9 cellular contexts compared by ENCODE assay signal in the genomic region with DNA sequence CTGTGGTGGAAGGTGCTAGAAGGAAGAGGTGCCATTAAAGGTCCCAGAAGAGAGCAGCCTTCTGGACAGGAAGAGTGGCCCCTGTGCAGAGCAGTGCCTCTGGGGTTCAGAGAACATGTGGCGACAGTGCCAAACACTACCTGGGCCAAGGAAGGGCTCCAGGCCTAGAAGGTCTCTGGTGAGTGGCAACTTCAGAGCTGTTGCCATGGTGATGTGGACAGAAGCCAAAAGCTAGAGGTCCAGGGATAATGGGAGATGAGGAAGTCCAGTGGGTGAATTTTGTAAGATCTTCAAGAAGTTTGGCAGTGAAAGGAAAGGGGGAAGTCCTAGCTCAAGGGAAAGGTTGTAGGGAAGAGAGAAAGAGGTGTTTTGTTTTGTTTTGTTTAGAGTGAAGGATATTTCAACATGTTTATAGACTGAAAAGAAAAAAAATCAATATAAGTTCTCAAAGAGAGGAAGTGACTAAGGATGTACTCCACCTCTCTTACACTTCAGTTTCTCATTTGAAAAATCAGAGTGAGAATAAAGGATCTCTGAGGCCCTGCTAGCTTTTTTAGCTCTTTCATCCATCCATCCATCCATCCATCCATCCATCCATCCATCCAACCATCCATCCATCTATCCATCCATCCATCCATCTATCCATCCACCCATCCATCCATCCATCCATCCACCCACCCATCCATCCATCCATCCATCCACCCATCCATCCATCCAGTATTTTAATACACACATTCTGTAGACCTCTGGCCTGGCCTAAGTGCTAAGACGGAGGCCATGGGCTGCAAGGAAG.
DNase-seq lines count a peak whose midpoint lies in the region; ATAC-seq and TF ChIP-seq lines count a peak whose summit lies in the region.
"Had no signal": no experiment of that assay in that cellular context is flagged by ENCODE, and none has a peak within 500 bp of the region (broad histone marks: within the 10 kb centered on the region; RNA-seq: fewer than 3 reads in every experiment).

No MANE protein-coding gene starts in this region.

- H4K8ac ChIP-seq in mesendoderm (ENCODE audit: low read depth, low read length): no peak overlapping the region

- TF ChIP-seq CTCF in cardiac fibroblast (IDR thresholded peaks at IDR 0.05; ENCODE audit: low read depth, low read length) (no peak), mesothelial cell of epicardium (IDR thresholded peaks at IDR 0.05; ENCODE audit: unreplicated experiment) (no peak)

- CTCF ChIA-PET in activated CD8-positive, alpha-beta memory T cell treated with anti-CD3 and anti-CD28 coated beads, Interleukin-2, amount 10 ng/mL, durations not matched to agents 7 days and 5 days (lab: Charles Lee): interaction anchor here (0.9 to 3.3 kb wide), 2 partner anchors 29 to 66 kb away, joined by 3 to 12 read pairs; no protein-coding TSS in a partner anchor

- H3K4me3 ChIP-seq in cardiac fibroblast (replicated peaks in 1 of 2; ENCODE audit: low read depth in 2 of 2, low read length in 2 of 2): no peak overlapping the region
- no peak overlapping the region for H3K4me3 ChIP-seq in mesendoderm (ENCODE audit: low read length)
- H3K4me3 ChIP-seq: dorsolateral prefrontal cortex had no signal

- no peak overlapping the region for H3K23ac ChIP-seq in mesendoderm (ENCODE audit: low read length)

- H3K18ac ChIP-seq in mesendoderm (ENCODE audit: low read length): no peak overlapping the region

- H3K36me3 Mint-ChIP-seq in activated CD8-positive, alpha-beta memory T cell treated with anti-CD3 and anti-CD28 coated beads, Interleukin-2, amount 10 ng/mL, durations not matched to agents 7 days and 5 days: peaks cover 10% of the 10 kb centered on the region
- peaks cover 7% of the 10 kb centered on the region for H3K36me3 Mint-ChIP-seq in stimulated activated effector memory CD8-positive, alpha-beta T cell treated with anti-CD3 and anti-CD28 coated beads, Interleukin-12 subunit alpha, Interleukin-12 subunit beta, amount 100 ng/mL, for 72 hours
- H3K36me3 Mint-ChIP-seq in mesothelial cell of epicardium: no peaks in the 10 kb centered on the region

- H3K4me2 ChIP-seq in mesendoderm (ENCODE audit: low read length): no peak overlapping the region

- H3K4me1 Mint-ChIP-seq in activated CD8-positive, alpha-beta memory T cell treated with anti-CD3 and anti-CD28 coated beads, Interleukin-2, amount 10 ng/mL, durations not matched to agents 7 days and 5 days: peaks cover 81% of the 10 kb centered on the region
- peaks cover 82% of the 10 kb centered on the region for H3K4me1 Mint-ChIP-seq in stimulated activated effector memory CD8-positive, alpha-beta T cell treated with anti-CD3 and anti-CD28 coated beads, Interleukin-12 subunit alpha, Interleukin-12 subunit beta, amount 100 ng/mL, for 72 hours
- H3K4me1 Mint-ChIP-seq in mesothelial cell of epicardium: peaks cover 10% of the 10 kb centered on the region

- H3K79me1 ChIP-seq in mesendoderm (ENCODE audit: low read length): no peaks in the 10 kb centered on the region

- WGBS in mesendoderm (ENCODE audit: extremely low coverage, insufficient coverage, low lambda C conversion rate): no CpG with 5 or more reads among the region's 2 CpGs

- H3K9me3 Mint-ChIP-seq in activated CD8-positive, alpha-beta memory T cell treated with anti-CD3 and anti-CD28 coated beads, Interleukin-2, amount 10 ng/mL, durations not matched to agents 7 days and 5 days (ENCODE audit: low read depth): no peaks in the 10 kb centered on the region
- H3K9me3 Mint-ChIP-seq in stimulated activated effector memory CD8-positive, alpha-beta T cell treated with anti-CD3 and anti-CD28 coated beads, Interleukin-12 subunit alpha, Interleukin-12 subunit beta, amount 100 ng/mL, for 72 hours: no peaks in the 10 kb centered on the region
- no peaks in the 10 kb centered on the region for H3K9me3 Mint-ChIP-seq in mesothelial cell of epicardium

- H2BK5ac ChIP-seq in mesendoderm (ENCODE audit: low read length): no peak overlapping the region

- H3K4me3 Mint-ChIP-seq in activated CD8-positive, alpha-beta memory T cell treated with anti-CD3 and anti-CD28 coated beads, Interleukin-2, amount 10 ng/mL, durations not matched to agents 7 days and 5 days: peak overlapping the region; percentile 1
- H3K4me3 Mint-ChIP-seq in stimulated activated effector memory CD8-positive, alpha-beta T cell treated with anti-CD3 and anti-CD28 coated beads, Interleukin-12 subunit alpha, Interleukin-12 subunit beta, amount 100 ng/mL, for 72 hours: peak overlapping the region; percentile 18
- H3K4me3 Mint-ChIP-seq in mesothelial cell of epicardium: no peak overlapping the region

- H2BK15ac ChIP-seq in mesendoderm (replicated peaks; ENCODE audit: low read depth): no peak overlapping the region

- H3K27me3 Mint-ChIP-seq in activated CD8-positive, alpha-beta memory T cell treated with anti-CD3 and anti-CD28 coated beads, Interleukin-2, amount 10 ng/mL, durations not matched to agents 7 days and 5 days: no peaks in the 10 kb centered on the region
- no peaks in the 10 kb centered on the region for H3K27me3 Mint-ChIP-seq in mesothelial cell of epicardium (ENCODE audit: low read depth)

- peak; percentile 40 for ATAC-seq in activated CD8-positive, alpha-beta memory T cell treated with anti-CD3 and anti-CD28 coated beads, Interleukin-2, amount 10 ng/mL, durations not matched to agents 7 days and 5 days
- ATAC-seq in stimulated activated effector memory CD8-positive, alpha-beta T cell treated with anti-CD3 and anti-CD28 coated beads, Interleukin-12 subunit alpha, Interleukin-12 subunit beta, amount 100 ng/mL, for 72 hours: peak; percentile 71

- peak overlapping the region; percentile 85 for H3K27ac Mint-ChIP-seq in activated CD8-positive, alpha-beta memory T cell treated with anti-CD3 and anti-CD28 coated beads, Interleukin-2, amount 10 ng/mL, durations not matched to agents 7 days and 5 days
- H3K27ac Mint-ChIP-seq in stimulated activated effector memory CD8-positive, alpha-beta T cell treated with anti-CD3 and anti-CD28 coated beads, Interleukin-12 subunit alpha, Interleukin-12 subunit beta, amount 100 ng/mL, for 72 hours: peak overlapping the region; percentile 96
- H3K27ac Mint-ChIP-seq in mesothelial cell of epicardium: no peak overlapping the region

- no peak for DNase-seq in activated CD8-positive, alpha-beta memory T cell treated with anti-CD3 and anti-CD28 coated beads, Interleukin-2, amount 10 ng/mL, durations not matched to agents 7 days and 5 days
- DNase-seq in activated CD8-positive, alpha-beta memory T cell treated with anti-CD3 and anti-CD28 coated beads, Interleukin-2, amount 50 U/mL, for 4 hours: no peak
- DNase-seq in NCI-H2196 (lab: John Stamatoyannopoulos, UW; ENCODE audit: unreplicated experiment) (peak; percentile 52), cardiac fibroblast (ENCODE audit: low read depth in 2 of 2) (peak; percentile 87 to 91), NCI-H187 (lab: John Stamatoyannopoulos, UW) (no peak), mesendoderm (no peak), mesothelial cell of epicardium (ENCODE audit: low spot score in 2 of 2, unreplicated experiment in 2 of 2) (no peak)
- DNase-seq in stimulated activated effector memory CD8-positive, alpha-beta T cell treated with anti-CD3 and anti-CD28 coated beads, Interleukin-12 subunit alpha, Interleukin-12 subunit beta, amount 100 ng/mL, for 72 hours (ENCODE audit: low spot score in 2 of 2): no peak

- no peak overlapping the region for H3K27ac ChIP-seq in mesendoderm (ENCODE audit: low read depth, low read length)
- H3K27ac ChIP-seq: dorsolateral prefrontal cortex had no signal

- H3K9ac ChIP-seq in mesendoderm (ENCODE audit: low read length): no peak overlapping the region

- H3K4ac ChIP-seq in mesendoderm (ENCODE audit: low read depth, low read length): no peak overlapping the region

- H3K56ac ChIP-seq in mesendoderm (ENCODE audit: low read length): no peak overlapping the region

- H3K4me1 ChIP-seq in mesendoderm (ENCODE audit: control insufficient read depth, low read depth, low read length): no peaks in the 10 kb centered on the region

- no peak overlapping the region for H2AK5ac ChIP-seq in mesendoderm (ENCODE audit: low read length)

- H3K36me3 ChIP-seq in mesendoderm (ENCODE audit: control insufficient read depth, insufficient read depth, low read length): no peaks in the 10 kb centered on the region

- no peaks in the 10 kb centered on the region for H3K79me2 ChIP-seq in mesendoderm (ENCODE audit: control insufficient read depth, insufficient read depth, low read length)

- no peak overlapping the region for H4K5ac ChIP-seq in mesendoderm (ENCODE audit: low read length)

- H2BK120ac ChIP-seq in mesendoderm (ENCODE audit: low read depth, low read length): no peak overlapping the region

- no peaks in the 10 kb centered on the region for H3K27me3 ChIP-seq in mesendoderm (ENCODE audit: insufficient read depth, low read length, poor library complexity)
- H3K27me3 ChIP-seq: dorsolateral prefrontal cortex had no signal

Comparison
In these comparisons a context has a peak if more than half of its experiments do, and no peak if none do; other contexts are left out.
1. DNase-seq: peak in NCI-H2196 (single experiment) and cardiac fibroblast (2 of 2); none in activated CD8-positive, alpha-beta memory T cell treated with anti-CD3 and anti-CD28 coated beads, Interleukin-2, amount 10 ng/mL, durations not matched to agents 7 days and 5 days (single experiment), activated CD8-positive, alpha-beta memory T cell treated with anti-CD3 and anti-CD28 coated beads, Interleukin-2, amount 50 U/mL, for 4 hours (single experiment), stimulated activated effector memory CD8-positive, alpha-beta T cell treated with anti-CD3 and anti-CD28 coated beads, Interleukin-12 subunit alpha, Interleukin-12 subunit beta, amount 100 ng/mL, for 72 hours (0 of 2), NCI-H187 (0 of 2), mesendoderm (single experiment) and mesothelial cell of epicardium (0 of 2).